ENCODE assay signal across 1 cellular context in the genomic region with DNA sequence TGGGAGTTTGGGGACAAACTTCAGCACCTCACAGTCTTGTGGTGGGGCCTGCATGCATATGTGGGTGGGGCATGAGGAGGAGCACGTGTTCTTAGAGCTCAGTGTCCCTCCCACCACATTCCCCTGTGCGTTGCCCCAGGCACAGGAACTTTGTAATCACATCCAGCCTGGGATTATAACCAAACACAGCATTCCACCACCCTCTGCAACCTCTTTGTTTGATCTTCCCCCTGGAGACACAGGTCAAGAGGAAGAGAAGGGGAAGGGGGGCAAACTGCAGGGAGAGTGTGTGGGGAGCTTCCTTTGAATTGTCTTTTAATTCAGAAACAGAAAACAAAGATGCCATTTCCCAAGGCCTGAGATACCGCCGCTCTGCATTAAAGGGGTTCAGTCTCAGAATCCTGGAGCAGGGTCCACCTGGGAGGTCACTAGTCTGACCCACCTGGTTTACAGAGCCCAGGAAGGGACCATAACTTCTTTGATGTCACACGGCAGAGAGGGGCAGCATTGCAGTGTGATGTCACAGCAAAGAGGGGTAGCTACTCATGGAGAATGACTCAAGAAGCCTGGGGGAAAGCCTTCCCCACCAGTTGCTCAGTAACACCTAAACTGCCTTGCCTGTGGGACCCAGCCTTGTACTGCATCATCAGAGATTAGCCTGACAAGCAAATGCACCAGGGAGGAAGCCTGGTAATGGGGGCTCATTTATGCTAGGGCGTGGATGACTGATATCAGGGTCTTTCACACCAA.
A peak's percentile ranks its signal among the peaks of the same experiment; 100 is the strongest.
TF ChIP-seq lines count a peak whose summit lies in the region.

No MANE protein-coding gene starts in this region.

TF ChIP-seq in HepG2, 621 proteins besides CTCF, POLR2A, EP300 and RAD21 (continued from another document and continues in another):
- TF ChIP-seq, protein P1, sequence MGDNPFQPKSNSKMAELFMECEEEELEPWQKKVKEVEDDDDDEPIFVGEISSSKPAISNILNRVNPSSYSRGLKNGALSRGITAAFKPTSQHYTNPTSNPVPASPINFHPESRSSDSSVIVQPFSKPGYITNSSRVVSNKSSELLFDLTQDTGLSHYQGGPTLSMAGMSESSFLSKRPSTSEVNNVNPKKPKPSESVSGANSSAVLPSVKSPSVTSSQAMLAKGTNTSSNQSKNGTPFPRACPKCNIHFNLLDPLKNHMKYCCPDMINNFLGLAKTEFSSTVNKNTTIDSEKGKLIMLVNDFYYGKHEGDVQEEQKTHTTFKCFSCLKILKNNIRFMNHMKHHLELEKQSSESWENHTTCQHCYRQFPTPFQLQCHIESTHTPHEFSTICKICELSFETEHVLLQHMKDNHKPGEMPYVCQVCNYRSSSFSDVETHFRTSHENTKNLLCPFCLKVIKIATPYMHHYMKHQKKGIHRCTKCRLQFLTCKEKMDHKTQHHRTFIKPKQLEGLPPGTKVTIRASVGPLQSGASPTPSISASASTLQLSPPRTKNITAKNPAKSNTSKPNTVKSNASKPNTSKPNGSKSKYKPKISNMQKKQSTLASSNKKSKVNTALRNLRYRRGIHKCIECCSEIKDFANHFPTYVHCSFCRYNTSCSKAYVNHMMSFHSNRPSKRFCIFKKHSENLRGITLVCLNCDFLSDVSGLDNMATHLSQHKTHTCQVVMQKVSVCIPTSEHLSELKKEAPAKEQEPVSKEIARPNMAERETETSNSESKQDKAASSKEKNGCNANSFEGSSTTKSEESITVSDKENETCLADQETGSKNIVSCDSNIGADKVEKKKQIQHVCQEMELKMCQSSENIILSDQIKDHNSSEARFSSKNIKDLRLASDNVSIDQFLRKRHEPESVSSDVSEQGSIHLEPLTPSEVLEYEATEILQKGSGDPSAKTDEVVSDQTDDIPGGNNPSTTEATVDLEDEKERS (CRISPR knock-in tag; IDR thresholded peaks at IDR 0.05): no peak
- TF ChIP-seq ZMYM3 (CRISPR knock-in tag; IDR thresholded peaks at IDR 0.05) (peak; percentile 55; the same call in 1 of the 2 replicates), ZNF543 (CRISPR knock-in tag; IDR thresholded peaks at IDR 0.05) (no peak), ZNF260 (CRISPR knock-in tag; IDR thresholded peaks at IDR 0.05; ENCODE audit: borderline replicate concordance, low read depth) (no peak), ZNF235 (CRISPR knock-in tag; IDR thresholded peaks at IDR 0.05; ENCODE audit: borderline replicate concordance) (no peak), ZNF766 (CRISPR knock-in tag; IDR thresholded peaks at IDR 0.05; ENCODE audit: borderline replicate concordance) (peak; percentile 14; the same call in 1 of the 2 replicates), MED13 (CRISPR knock-in tag; IDR thresholded peaks at IDR 0.05) (0 out of 2 replicates have a peak, but pooled peaks have one; percentile 78), ZNF225 (CRISPR knock-in tag; IDR thresholded peaks at IDR 0.05) (no peak; the same call in 1 of the 2 replicates), ZBTB7B (CRISPR knock-in tag; IDR thresholded peaks at IDR 0.05) (peak; percentile 95), HNRNPL (IDR thresholded peaks at IDR 0.05; ENCODE audit: low read depth, low read length) (no peak), JUN (CRISPR knock-in tag; IDR thresholded peaks at IDR 0.05) (no peak), CEBPB (IDR thresholded peaks at IDR 0.05; ENCODE audit: borderline replicate concordance, low read depth, low read length) (no peak; the same call in 1 of the 2 replicates), ZNF674 (CRISPR knock-in tag; IDR thresholded peaks at IDR 0.05; ENCODE audit: low read depth) (no peak), ZNF253 (CRISPR knock-in tag; IDR thresholded peaks at IDR 0.05; ENCODE audit: borderline replicate concordance) (no peak)
- TF ChIP-seq, protein P2, sequence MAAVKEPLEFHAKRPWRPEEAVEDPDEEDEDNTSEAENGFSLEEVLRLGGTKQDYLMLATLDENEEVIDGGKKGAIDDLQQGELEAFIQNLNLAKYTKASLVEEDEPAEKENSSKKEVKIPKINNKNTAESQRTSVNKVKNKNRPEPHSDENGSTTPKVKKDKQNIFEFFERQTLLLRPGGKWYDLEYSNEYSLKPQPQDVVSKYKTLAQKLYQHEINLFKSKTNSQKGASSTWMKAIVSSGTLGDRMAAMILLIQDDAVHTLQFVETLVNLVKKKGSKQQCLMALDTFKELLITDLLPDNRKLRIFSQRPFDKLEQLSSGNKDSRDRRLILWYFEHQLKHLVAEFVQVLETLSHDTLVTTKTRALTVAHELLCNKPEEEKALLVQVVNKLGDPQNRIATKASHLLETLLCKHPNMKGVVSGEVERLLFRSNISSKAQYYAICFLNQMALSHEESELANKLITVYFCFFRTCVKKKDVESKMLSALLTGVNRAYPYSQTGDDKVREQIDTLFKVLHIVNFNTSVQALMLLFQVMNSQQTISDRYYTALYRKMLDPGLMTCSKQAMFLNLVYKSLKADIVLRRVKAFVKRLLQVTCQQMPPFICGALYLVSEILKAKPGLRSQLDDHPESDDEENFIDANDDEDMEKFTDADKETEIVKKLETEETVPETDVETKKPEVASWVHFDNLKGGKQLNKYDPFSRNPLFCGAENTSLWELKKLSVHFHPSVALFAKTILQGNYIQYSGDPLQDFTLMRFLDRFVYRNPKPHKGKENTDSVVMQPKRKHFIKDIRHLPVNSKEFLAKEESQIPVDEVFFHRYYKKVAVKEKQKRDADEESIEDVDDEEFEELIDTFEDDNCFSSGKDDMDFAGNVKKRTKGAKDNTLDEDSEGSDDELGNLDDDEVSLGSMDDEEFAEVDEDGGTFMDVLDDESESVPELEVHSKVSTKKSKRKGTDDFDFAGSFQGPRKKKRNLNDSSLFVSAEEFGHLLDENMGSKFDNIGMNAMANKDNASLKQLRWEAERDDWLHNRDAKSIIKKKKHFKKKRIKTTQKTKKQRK (IDR thresholded peaks at IDR 0.05; ENCODE audit: low read length): no peak
- TF ChIP-seq, protein P3, sequence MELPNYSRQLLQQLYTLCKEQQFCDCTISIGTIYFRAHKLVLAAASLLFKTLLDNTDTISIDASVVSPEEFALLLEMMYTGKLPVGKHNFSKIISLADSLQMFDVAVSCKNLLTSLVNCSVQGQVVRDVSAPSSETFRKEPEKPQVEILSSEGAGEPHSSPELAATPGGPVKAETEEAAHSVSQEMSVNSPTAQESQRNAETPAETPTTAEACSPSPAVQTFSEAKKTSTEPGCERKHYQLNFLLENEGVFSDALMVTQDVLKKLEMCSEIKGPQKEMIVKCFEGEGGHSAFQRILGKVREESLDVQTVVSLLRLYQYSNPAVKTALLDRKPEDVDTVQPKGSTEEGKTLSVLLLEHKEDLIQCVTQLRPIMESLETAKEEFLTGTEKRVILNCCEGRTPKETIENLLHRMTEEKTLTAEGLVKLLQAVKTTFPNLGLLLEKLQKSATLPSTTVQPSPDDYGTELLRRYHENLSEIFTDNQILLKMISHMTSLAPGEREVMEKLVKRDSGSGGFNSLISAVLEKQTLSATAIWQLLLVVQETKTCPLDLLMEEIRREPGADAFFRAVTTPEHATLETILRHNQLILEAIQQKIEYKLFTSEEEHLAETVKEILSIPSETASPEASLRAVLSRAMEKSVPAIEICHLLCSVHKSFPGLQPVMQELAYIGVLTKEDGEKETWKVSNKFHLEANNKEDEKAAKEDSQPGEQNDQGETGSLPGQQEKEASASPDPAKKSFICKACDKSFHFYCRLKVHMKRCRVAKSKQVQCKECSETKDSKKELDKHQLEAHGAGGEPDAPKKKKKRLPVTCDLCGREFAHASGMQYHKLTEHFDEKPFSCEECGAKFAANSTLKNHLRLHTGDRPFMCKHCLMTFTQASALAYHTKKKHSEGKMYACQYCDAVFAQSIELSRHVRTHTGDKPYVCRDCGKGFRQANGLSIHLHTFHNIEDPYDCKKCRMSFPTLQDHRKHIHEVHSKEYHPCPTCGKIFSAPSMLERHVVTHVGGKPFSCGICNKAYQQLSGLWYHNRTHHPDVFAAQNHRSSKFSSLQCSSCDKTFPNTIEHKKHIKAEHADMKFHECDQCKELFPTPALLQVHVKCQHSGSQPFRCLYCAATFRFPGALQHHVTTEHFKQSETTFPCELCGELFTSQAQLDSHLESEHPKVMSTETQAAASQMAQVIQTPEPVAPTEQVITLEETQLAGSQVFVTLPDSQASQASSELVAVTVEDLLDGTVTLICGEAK (IDR thresholded peaks at IDR 0.05): no peak
- TF ChIP-seq, protein P3 (CRISPR knock-in tag; IDR thresholded peaks at IDR 0.05): no peak
- TF ChIP-seq, protein P4, sequence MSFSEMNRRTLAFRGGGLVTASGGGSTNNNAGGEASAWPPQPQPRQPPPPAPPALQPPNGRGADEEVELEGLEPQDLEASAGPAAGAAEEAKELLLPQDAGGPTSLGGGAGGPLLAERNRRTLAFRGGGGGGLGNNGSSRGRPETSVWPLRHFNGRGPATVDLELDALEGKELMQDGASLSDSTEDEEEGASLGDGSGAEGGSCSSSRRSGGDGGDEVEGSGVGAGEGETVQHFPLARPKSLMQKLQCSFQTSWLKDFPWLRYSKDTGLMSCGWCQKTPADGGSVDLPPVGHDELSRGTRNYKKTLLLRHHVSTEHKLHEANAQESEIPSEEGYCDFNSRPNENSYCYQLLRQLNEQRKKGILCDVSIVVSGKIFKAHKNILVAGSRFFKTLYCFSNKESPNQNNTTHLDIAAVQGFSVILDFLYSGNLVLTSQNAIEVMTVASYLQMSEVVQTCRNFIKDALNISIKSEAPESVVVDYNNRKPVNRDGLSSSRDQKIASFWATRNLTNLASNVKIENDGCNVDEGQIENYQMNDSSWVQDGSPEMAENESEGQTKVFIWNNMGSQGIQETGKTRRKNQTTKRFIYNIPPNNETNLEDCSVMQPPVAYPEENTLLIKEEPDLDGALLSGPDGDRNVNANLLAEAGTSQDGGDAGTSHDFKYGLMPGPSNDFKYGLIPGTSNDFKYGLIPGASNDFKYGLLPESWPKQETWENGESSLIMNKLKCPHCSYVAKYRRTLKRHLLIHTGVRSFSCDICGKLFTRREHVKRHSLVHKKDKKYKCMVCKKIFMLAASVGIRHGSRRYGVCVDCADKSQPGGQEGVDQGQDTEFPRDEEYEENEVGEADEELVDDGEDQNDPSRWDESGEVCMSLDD (CRISPR knock-in tag; IDR thresholded peaks at IDR 0.05; ENCODE audit: borderline replicate concordance): peak; percentile 66
- TF ChIP-seq, protein P5, sequence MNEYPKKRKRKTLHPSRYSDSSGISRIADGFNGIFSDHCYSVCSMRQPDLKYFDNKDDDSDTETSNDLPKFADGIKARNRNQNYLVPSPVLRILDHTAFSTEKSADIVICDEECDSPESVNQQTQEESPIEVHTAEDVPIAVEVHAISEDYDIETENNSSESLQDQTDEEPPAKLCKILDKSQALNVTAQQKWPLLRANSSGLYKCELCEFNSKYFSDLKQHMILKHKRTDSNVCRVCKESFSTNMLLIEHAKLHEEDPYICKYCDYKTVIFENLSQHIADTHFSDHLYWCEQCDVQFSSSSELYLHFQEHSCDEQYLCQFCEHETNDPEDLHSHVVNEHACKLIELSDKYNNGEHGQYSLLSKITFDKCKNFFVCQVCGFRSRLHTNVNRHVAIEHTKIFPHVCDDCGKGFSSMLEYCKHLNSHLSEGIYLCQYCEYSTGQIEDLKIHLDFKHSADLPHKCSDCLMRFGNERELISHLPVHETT (CRISPR knock-in tag; conservative IDR thresholded peaks at IDR 0.05): no peak
- TF ChIP-seq, protein P6, sequence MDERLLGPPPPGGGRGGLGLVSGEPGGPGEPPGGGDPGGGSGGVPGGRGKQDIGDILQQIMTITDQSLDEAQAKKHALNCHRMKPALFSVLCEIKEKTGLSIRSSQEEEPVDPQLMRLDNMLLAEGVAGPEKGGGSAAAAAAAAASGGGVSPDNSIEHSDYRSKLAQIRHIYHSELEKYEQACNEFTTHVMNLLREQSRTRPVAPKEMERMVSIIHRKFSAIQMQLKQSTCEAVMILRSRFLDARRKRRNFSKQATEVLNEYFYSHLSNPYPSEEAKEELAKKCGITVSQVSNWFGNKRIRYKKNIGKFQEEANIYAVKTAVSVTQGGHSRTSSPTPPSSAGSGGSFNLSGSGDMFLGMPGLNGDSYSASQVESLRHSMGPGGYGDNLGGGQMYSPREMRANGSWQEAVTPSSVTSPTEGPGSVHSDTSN (CRISPR knock-in tag; IDR thresholded peaks at IDR 0.05): no peak
- TF ChIP-seq, protein P7, sequence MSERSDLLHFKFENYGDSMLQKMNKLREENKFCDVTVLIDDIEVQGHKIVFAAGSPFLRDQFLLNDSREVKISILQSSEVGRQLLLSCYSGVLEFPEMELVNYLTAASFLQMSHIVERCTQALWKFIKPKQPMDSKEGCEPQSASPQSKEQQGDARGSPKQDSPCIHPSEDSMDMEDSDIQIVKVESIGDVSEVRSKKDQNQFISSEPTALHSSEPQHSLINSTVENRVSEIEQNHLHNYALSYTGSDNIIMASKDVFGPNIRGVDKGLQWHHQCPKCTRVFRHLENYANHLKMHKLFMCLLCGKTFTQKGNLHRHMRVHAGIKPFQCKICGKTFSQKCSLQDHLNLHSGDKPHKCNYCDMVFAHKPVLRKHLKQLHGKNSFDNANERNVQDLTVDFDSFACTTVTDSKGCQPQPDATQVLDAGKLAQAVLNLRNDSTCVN (CRISPR knock-in tag; IDR thresholded peaks at IDR 0.05; ENCODE audit: borderline replicate concordance): no peak
- TF ChIP-seq, protein P8, sequence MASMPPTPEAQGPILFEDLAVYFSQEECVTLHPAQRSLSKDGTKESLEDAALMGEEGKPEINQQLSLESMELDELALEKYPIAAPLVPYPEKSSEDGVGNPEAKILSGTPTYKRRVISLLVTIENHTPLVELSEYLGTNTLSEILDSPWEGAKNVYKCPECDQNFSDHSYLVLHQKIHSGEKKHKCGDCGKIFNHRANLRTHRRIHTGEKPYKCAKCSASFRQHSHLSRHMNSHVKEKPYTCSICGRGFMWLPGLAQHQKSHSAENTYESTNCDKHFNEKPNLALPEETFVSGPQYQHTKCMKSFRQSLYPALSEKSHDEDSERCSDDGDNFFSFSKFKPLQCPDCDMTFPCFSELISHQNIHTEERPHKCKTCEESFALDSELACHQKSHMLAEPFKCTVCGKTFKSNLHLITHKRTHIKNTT (CRISPR knock-in tag; IDR thresholded peaks at IDR 0.05): no peak
